9 cellular contexts compared by ENCODE assay signal in the genomic region with DNA sequence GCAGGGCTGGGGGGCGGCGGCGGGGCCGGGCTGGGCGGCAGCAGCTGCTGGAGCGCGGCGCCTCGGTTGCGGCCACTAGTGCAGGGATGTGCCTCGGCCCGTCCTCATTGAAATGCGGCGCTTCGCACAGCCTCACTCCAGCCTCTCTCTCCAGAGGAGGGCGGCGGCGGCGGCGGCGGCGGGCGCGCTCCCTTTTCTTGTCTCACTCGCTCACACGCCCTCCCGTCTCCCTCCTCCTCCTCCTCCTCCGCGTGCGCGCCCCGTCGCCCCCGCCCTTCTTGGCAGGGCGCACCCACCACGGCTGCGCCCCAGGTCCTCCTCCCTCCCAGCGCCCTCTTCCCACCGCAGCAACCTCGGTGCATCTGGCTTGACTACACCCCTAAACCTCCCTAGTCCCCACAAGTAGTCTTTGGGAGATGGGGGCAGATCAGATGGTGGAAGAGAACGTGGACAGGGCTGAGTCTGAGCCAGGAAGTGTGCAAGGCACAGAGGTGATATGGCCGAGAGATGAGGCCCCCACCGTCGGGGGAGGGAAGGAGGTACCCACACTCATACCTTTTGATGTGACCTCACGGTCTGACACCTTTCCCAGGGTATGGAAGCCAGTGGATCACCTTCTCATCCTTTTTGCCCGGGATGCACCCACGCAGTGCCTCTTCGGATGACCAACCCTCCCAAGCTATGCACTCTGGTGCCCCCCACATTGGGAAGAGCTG. TPM values are rescaled to one million over a fixed set of nuclear protein-coding genes. Genes with fewer than 3 reads are reported as not detected.
DNase-seq lines count a peak whose midpoint lies in the region; ATAC-seq and TF ChIP-seq lines count a peak whose summit lies in the region.
"Had no signal": no experiment of that assay in that cellular context is flagged by ENCODE, and none has a peak within 500 bp of the region (broad histone marks: within the 10 kb centered on the region; RNA-seq: fewer than 3 reads in every experiment).

TSS of gene DCLK1 (minus strand) at position 168 of the 716 bp plus-strand sequence.

- H3K27me3 ChIP-seq in iPS-20b (ENCODE audit: insufficient read depth, low read length) = peaks cover 47% of the 10 kb centered on the region

- H3K27ac ChIP-seq in iPS-20b (ENCODE audit: low read length) = no peak within 1 kb of the TSS
- H3K27ac ChIP-seq: C4-2B had no signal

- H3K27ac Mint-ChIP-seq in MCF 10A (ENCODE audit: low read depth, unreplicated experiment) = no peak within 1 kb of the TSS
- no peak within 1 kb of the TSS for H3K27ac Mint-ChIP-seq in stimulated activated effector memory CD8-positive, alpha-beta T cell treated with anti-CD3 and anti-CD28 coated beads, Interleukin-12 subunit alpha, Interleukin-12 subunit beta, amount 100 ng/mL, for 72 hours

- H3K4me1 Mint-ChIP-seq in MCF 10A (ENCODE audit: insufficient read depth, unreplicated experiment) = peaks cover 5% of the 10 kb centered on the region
- H3K4me1 Mint-ChIP-seq in stimulated activated effector memory CD8-positive, alpha-beta T cell treated with anti-CD3 and anti-CD28 coated beads, Interleukin-12 subunit alpha, Interleukin-12 subunit beta, amount 100 ng/mL, for 72 hours = no peaks in the 10 kb centered on the region

- peak; percentile 26 for ATAC-seq in stimulated activated effector memory CD8-positive, alpha-beta T cell treated with anti-CD3 and anti-CD28 coated beads, Interleukin-12 subunit alpha, Interleukin-12 subunit beta, amount 100 ng/mL, for 72 hours
- ATAC-seq in GM21360 (IDR thresholded peaks at IDR 0.05; ENCODE audit: unreplicated experiment) = no peak

- no TSS peak for BruUV-seq in MCF 10A (replicated peaks; lab: Mats Ljungman, UMichigan)

- no peaks in the 10 kb centered on the region for H3K9me3 Mint-ChIP-seq in MCF 10A (ENCODE audit: unreplicated experiment)
- H3K9me3 Mint-ChIP-seq in stimulated activated effector memory CD8-positive, alpha-beta T cell treated with anti-CD3 and anti-CD28 coated beads, Interleukin-12 subunit alpha, Interleukin-12 subunit beta, amount 100 ng/mL, for 72 hours = peaks cover 9% of the 10 kb centered on the region

- H3K27me3 Mint-ChIP-seq in MCF 10A (ENCODE audit: insufficient read depth, unreplicated experiment) = peaks cover 11% of the 10 kb centered on the region

- no peaks in the 10 kb centered on the region for H3K9me3 ChIP-seq in iPS-20b (ENCODE audit: insufficient read depth, low read depth, low read length)

- intact Hi-C loops in MCF 10A (cut with micrococcal nuclease) = no loop called here

- peak within 1 kb of the TSS; percentile 82 for H3K4me3 ChIP-seq in iPS-20b (ENCODE audit: low read length)

- TF ChIP-seq CTCF in MCF 10A (IDR thresholded peaks at IDR 0.05; ENCODE audit: unreplicated experiment) = no peak

- POLR2A ChIA-PET in MCF 10A (lab: Yijun Ruan, JAX) = interaction anchor here (0.7 kb wide), 1 partner anchor 36 kb away, joined by 3 read pairs; no protein-coding TSS in a partner anchor

- no peaks in the 10 kb centered on the region for H3K36me3 Mint-ChIP-seq in MCF 10A (ENCODE audit: insufficient read depth, unreplicated experiment)
- H3K36me3 Mint-ChIP-seq in stimulated activated effector memory CD8-positive, alpha-beta T cell treated with anti-CD3 and anti-CD28 coated beads, Interleukin-12 subunit alpha, Interleukin-12 subunit beta, amount 100 ng/mL, for 72 hours = no peaks in the 10 kb centered on the region

- peak; percentile 41 to 63 for DNase-seq in NCI-H524 (lab: John Stamatoyannopoulos, UW)
- DNase-seq in NCI-H524 treated with DMSO at 0.1 percent for 48 hours (lab: John Stamatoyannopoulos, UW) = no peak
- DNase-seq in MCF 10A (ENCODE audit: unreplicated experiment) = peak; percentile 25
- DNase-seq in stimulated activated effector memory CD8-positive, alpha-beta T cell treated with anti-CD3 and anti-CD28 coated beads, Interleukin-12 subunit alpha, Interleukin-12 subunit beta, amount 100 ng/mL, for 72 hours (ENCODE audit: low spot score in 2 of 2) = no peak
- DNase-seq in RPMI8226 = no peak
- DNase-seq in activated naive CD4-positive, alpha-beta T cell treated with Interleukin-2 at 50 U/mL for 16 hours = no peak

- H3K36me3 ChIP-seq in iPS-20b (ENCODE audit: insufficient read depth, low read depth, low read length) = no peaks in the 10 kb centered on the region

- CTCF ChIA-PET in MCF 10A (lab: Yijun Ruan, JAX) = no interaction called here

- H3K4me3 Mint-ChIP-seq in MCF 10A (ENCODE audit: unreplicated experiment) = peak within 1 kb of the TSS; percentile 68
- H3K4me3 Mint-ChIP-seq in stimulated activated effector memory CD8-positive, alpha-beta T cell treated with anti-CD3 and anti-CD28 coated beads, Interleukin-12 subunit alpha, Interleukin-12 subunit beta, amount 100 ng/mL, for 72 hours = no peak within 1 kb of the TSS

- peaks cover 5% of the 10 kb centered on the region for H3K4me1 ChIP-seq in iPS-20b (ENCODE audit: insufficient read depth, low read length)

- H3K9ac ChIP-seq in iPS-20b (ENCODE audit: low read depth, low read length) = peak within 1 kb of the TSS; percentile 58; the same call in 1 of the 2 replicates

RNA-seq across cellular contexts. Expression of gene DCLK1, which starts in this region (rescaled TPM):
- total RNA-seq in MCF 10A (2022) = 0.44 and 1.4 TPM in 2 replicates

Comparison
In these comparisons a context has a peak if more than half of its experiments do, and no peak if none do; other contexts are left out.
1. DNase-seq: peak in NCI-H524 (2 of 2) and MCF 10A (single experiment); none in NCI-H524 treated with DMSO at 0.1 percent for 48 hours (single experiment), stimulated activated effector memory CD8-positive, alpha-beta T cell treated with anti-CD3 and anti-CD28 coated beads, Interleukin-12 subunit alpha, Interleukin-12 subunit beta, amount 100 ng/mL, for 72 hours (0 of 2), RPMI8226 (single experiment) and activated naive CD4-positive, alpha-beta T cell treated with Interleukin-2 at 50 U/mL for 16 hours (single experiment).